25 cellular contexts compared by ENCODE assay signal in the genomic region with DNA sequence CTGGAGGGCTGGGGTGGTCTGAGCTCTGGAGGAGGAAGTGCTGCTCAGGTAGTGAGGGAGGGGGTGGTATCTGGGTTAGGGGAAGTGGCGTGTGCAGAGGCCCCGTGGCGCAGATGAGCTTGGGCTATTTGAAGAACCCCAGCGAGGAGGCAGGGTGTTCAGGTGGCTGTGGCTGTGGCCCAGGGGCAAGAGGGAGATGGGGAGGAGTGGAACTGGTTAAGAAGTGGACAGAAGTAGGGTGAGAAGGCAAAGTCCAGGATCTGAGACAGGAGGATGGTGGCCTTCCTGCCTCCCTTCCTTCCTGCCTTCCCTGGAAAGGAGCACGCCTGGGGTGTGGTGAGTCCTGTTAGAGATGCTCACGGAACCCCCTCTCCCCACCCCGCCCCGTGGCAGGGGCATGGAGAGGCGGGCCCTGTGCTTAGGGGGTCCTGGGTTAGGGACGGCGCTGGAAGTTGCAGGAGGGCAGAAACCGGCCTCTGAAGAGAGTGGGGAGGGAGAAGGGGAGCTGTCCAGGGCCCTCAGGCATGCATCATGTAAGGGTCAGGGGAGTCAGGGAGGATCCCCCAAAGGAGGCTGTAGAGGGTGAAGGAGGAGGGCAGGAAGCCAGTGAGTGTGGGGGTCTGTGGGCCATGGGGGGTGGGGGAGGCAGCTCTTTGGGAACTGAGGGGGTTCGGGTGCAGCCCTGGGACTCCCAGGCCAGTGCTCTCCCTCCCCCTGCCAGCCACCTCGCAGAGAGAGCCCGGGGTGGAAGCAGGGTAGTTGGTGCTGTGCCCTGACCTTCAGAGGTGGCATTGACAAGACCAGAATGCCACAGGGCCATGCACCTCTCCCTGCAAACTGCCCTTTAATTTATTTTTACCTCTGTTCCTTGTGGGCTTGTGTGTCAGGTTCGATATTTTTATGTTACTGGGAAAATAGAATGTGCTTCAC.
DNase-seq lines count a peak whose midpoint lies in the region; ATAC-seq and TF ChIP-seq lines count a peak whose summit lies in the region.
"Had no signal": no experiment of that assay in that cellular context is flagged by ENCODE, and none has a peak within 500 bp of the region (broad histone marks: within the 10 kb centered on the region; RNA-seq: fewer than 3 reads in every experiment).

No MANE protein-coding gene starts in this region.

- no peak overlapping the region for H2BK12ac ChIP-seq in neuronal stem cell (ENCODE audit: low read length)

- DNase-seq in CD14-positive monocyte (ENCODE audit: low spot score) (no peak), KBM-7 (peak; percentile 52), neuronal stem cell (ENCODE audit: low spot score) (no peak), Peyer's patch (no peak), substantia nigra (lab: John Stamatoyannopoulos, UW) (no peak), Calu3 (no peak)
- DNase-seq in effector memory CD8-positive, alpha-beta T cell, result no peak
- DNase-seq: activated CD4-positive, alpha-beta memory T cell treated with anti-CD3 and anti-CD28 coated beads, Interleukin-2, amount 10 ng/mL, durations not matched to agents 7 days and 5 days; activated effector memory CD4-positive, alpha-beta T cell treated with anti-CD3 and anti-CD28 coated beads, Interleukin-2, amount 50 U/mL, for 16 hours; activated T-cell treated with anti-CD3 and anti-CD28 coated beads for 4 hours; effector CD4-positive, alpha-beta T cell; erythroblast; MV-4-11; naive thymus-derived CD8-positive, alpha-beta T cell; NCI-H1694; NCI-H2171 treated with DMSO at 0.1 percent for 48 hours; NCI-H526; SW 1271; trophoblast cell had no signal

- no peaks in the 10 kb centered on the region for H3K27me3 ChIP-seq in neuronal stem cell (ENCODE audit: control insufficient read depth in 3 of 3, insufficient read depth in 3 of 3, low read depth in 1 of 3, low read length in 3 of 3)
- H3K27me3 ChIP-seq in Peyer's patch, result no peaks in the 10 kb centered on the region
- H3K27me3 ChIP-seq: body of pancreas, pancreas had no signal

- peak overlapping the region in 6 of 7 donors; percentile 28 to 86 (median 44) for H3K27ac Mint-ChIP-seq in CD14-positive monocyte
- peak overlapping the region; percentile 39 to 49 for H3K27ac Mint-ChIP-seq in effector memory CD8-positive, alpha-beta T cell
- H3K27ac Mint-ChIP-seq in Calu3 (ENCODE audit: unreplicated experiment), result no peak overlapping the region
- H3K27ac Mint-ChIP-seq: activated CD4-positive, alpha-beta memory T cell treated with anti-CD3 and anti-CD28 coated beads, Interleukin-2, amount 10 ng/mL, durations not matched to agents 7 days and 5 days; mesothelial cell of epicardium had no signal

- peaks cover 39 to 40% of the 10 kb centered on the region in 2 donors for H3K36me3 Mint-ChIP-seq in CD14-positive monocyte
- no peaks in the 10 kb centered on the region for H3K36me3 Mint-ChIP-seq in effector memory CD8-positive, alpha-beta T cell (ENCODE audit: insufficient read depth)
- no peaks in the 10 kb centered on the region for H3K36me3 Mint-ChIP-seq in Calu3 (ENCODE audit: insufficient read depth, unreplicated experiment)
- H3K36me3 Mint-ChIP-seq: mesothelial cell of epicardium had no signal

- in situ Hi-C loops in KBM-7 (cut with MboI; ENCODE audit: low pct_unique_long_range_greater_than_20kb, low sequenced_read_pairs), result no loop called here

- TF ChIP-seq POLR2A in Peyer's patch (IDR thresholded peaks at IDR 0.05), result no peak

- CTCF ChIA-PET in Calu3 (lab: Charles Lee), result no interaction called here

- peak overlapping the region; percentile 92 for H2BK15ac ChIP-seq in neuronal stem cell (ENCODE audit: low read length)

- H3K27ac ChIP-seq in neuronal stem cell (replicated peaks; ENCODE audit: low read length) (no peak overlapping the region), Peyer's patch (no peak overlapping the region), substantia nigra (ENCODE audit: low read depth, low read length, poor library complexity, severe bottlenecking) (no peak overlapping the region)
- H3K27ac ChIP-seq: body of pancreas, pancreas had no signal

- H2AK5ac ChIP-seq in neuronal stem cell (ENCODE audit: low read depth, low read length), result peak overlapping the region; percentile 79

- H3K36me3 ChIP-seq in neuronal stem cell (replicated peaks in 1 of 2; ENCODE audit: control insufficient read depth in 2 of 2, insufficient read depth in 2 of 2, low read length in 2 of 2) (no peaks in the 10 kb centered on the region), Peyer's patch (no peaks in the 10 kb centered on the region)
- H3K36me3 ChIP-seq: pancreas had no signal

- no peak overlapping the region for H3K4me2 ChIP-seq in neuronal stem cell (ENCODE audit: insufficient read depth, low read length, poor library complexity, severe bottlenecking)

- H3K9me3 ChIP-seq in neuronal stem cell (replicated peaks in 1 of 2; ENCODE audit: control insufficient read depth in 2 of 2, insufficient read depth in 1 of 2, low read depth in 1 of 2, low read length in 2 of 2) (no peaks in the 10 kb centered on the region), Peyer's patch (no peaks in the 10 kb centered on the region)
- H3K9me3 ChIP-seq: body of pancreas, pancreas had no signal

- no TSS peak for BruUV-seq in Calu3 (replicated peaks; lab: Mats Ljungman, UMichigan)

- peak overlapping the region; percentile 48 to 65 for H3K4me3 Mint-ChIP-seq in CD14-positive monocyte
- H3K4me3 Mint-ChIP-seq in effector memory CD8-positive, alpha-beta T cell, result no peak overlapping the region
- H3K4me3 Mint-ChIP-seq in Calu3 (ENCODE audit: low read depth, unreplicated experiment), result no peak overlapping the region
- H3K4me3 Mint-ChIP-seq: activated CD4-positive, alpha-beta memory T cell treated with anti-CD3 and anti-CD28 coated beads, Interleukin-2, amount 10 ng/mL, durations not matched to agents 7 days and 5 days; mesothelial cell of epicardium; naive thymus-derived CD8-positive, alpha-beta T cell had no signal

- intact Hi-C loops in CD14-positive monocyte (cut with micrococcal nuclease) (no loop called here), Calu3 (cut with micrococcal nuclease; ENCODE audit: unreplicated experiment) (no loop called here)

- H3K79me1 ChIP-seq in neuronal stem cell (ENCODE audit: low read depth, low read length), result peaks cover 2% of the 10 kb centered on the region

- H3K4me1 ChIP-seq in neuronal stem cell (ENCODE audit: control insufficient read depth in 2 of 2, insufficient read depth in 1 of 2, low read depth in 1 of 2, low read length in 2 of 2) (peaks cover 1 to 5% of the 10 kb centered on the region in 2 donors), Peyer's patch (no peaks in the 10 kb centered on the region)
- H3K4me1 ChIP-seq: body of pancreas, pancreas had no signal

- no peak for ATAC-seq in effector memory CD8-positive, alpha-beta T cell (replicated peaks)
- ATAC-seq in GM18870 (IDR thresholded peaks at IDR 0.05; ENCODE audit: unreplicated experiment), result no peak
- ATAC-seq: body of pancreas; GM12878; naive thymus-derived CD8-positive, alpha-beta T cell; pancreas; sciatic nerve had no signal

- H3K27me3 Mint-ChIP-seq in CD14-positive monocyte (ENCODE audit: low read depth in 3 of 3), result no peaks in the 10 kb centered on the region
- no peaks in the 10 kb centered on the region for H3K27me3 Mint-ChIP-seq in effector memory CD8-positive, alpha-beta T cell
- H3K27me3 Mint-ChIP-seq in Calu3 (ENCODE audit: unreplicated experiment), result no peaks in the 10 kb centered on the region
- H3K27me3 Mint-ChIP-seq: activated CD4-positive, alpha-beta memory T cell treated with anti-CD3 and anti-CD28 coated beads, Interleukin-2, amount 10 ng/mL, durations not matched to agents 7 days and 5 days; naive thymus-derived CD8-positive, alpha-beta T cell had no signal

- H3K18ac ChIP-seq in neuronal stem cell (ENCODE audit: low read length), result peak overlapping the region; percentile 17

- H3K14ac ChIP-seq in neuronal stem cell (ENCODE audit: low read length), result no peak overlapping the region

- TF ChIP-seq CTCF in CD14-positive monocyte (IDR thresholded peaks at IDR 0.05) (no peak), Peyer's patch (IDR thresholded peaks at IDR 0.05) (no peak), Calu3 (IDR thresholded peaks at IDR 0.05; ENCODE audit: unreplicated experiment) (no peak)

- no peak overlapping the region for H3K9ac ChIP-seq in neuronal stem cell (ENCODE audit: low read depth, low read length, poor library complexity)

- H2AFZ ChIP-seq in neuronal stem cell (ENCODE audit: low read length), result no peak overlapping the region

- H3K9me3 Mint-ChIP-seq in CD14-positive monocyte (peaks cover 1 to 10% (median 5%) of the 10 kb centered on the region in 7 donors), Calu3 (ENCODE audit: low read depth, unreplicated experiment) (peaks cover 3% of the 10 kb centered on the region)
- H3K9me3 Mint-ChIP-seq in effector memory CD8-positive, alpha-beta T cell, result no peaks in the 10 kb centered on the region
- H3K9me3 Mint-ChIP-seq: activated CD4-positive, alpha-beta memory T cell treated with anti-CD3 and anti-CD28 coated beads, Interleukin-2, amount 10 ng/mL, durations not matched to agents 7 days and 5 days; naive thymus-derived CD8-positive, alpha-beta T cell had no signal

- no peak overlapping the region for H3K4ac ChIP-seq in neuronal stem cell (ENCODE audit: low read length)

- H3K4me1 Mint-ChIP-seq in CD14-positive monocyte (peaks cover 6% of the 10 kb centered on the region), Calu3 (ENCODE audit: low read depth, unreplicated experiment) (no peaks in the 10 kb centered on the region)
- peaks cover 2 to 10% of the 10 kb centered on the region in 2 donors for H3K4me1 Mint-ChIP-seq in effector memory CD8-positive, alpha-beta T cell (ENCODE audit: low read depth in 2 of 2)
- H3K4me1 Mint-ChIP-seq: activated CD4-positive, alpha-beta memory T cell treated with anti-CD3 and anti-CD28 coated beads, Interleukin-2, amount 10 ng/mL, durations not matched to agents 7 days and 5 days had no signal

- no CpG with 5 or more reads among the region's 16 CpGs for WGBS in neuronal stem cell (ENCODE audit: extremely low coverage in 2 of 2, insufficient read length in 2 of 2, insufficient replicate concordance in 1 of 2), 2 donors

- no peak overlapping the region for H4K91ac ChIP-seq in neuronal stem cell (ENCODE audit: low read depth, low read length, poor library complexity)

- H3K23ac ChIP-seq in neuronal stem cell (ENCODE audit: low read depth, low read length, poor library complexity), result peak overlapping the region; percentile 17

- H4K8ac ChIP-seq in neuronal stem cell (ENCODE audit: low read depth, low read length), result no peak overlapping the region

- H2BK120ac ChIP-seq in neuronal stem cell (ENCODE audit: low read depth, low read length), result peak overlapping the region; percentile 41

- H3K4me3 ChIP-seq in neuronal stem cell (ENCODE audit: low read length in 2 of 2) (no peak overlapping the region), Peyer's patch (no peak overlapping the region)
- H3K4me3 ChIP-seq: body of pancreas, GM12878, pancreas had no signal

- peak overlapping the region; percentile 24 for H2BK5ac ChIP-seq in neuronal stem cell (ENCODE audit: low read length)

Comparison
In these comparisons a context has a peak if more than half of its experiments do, and no peak if none do; other contexts are left out.
1. H3K4me3 Mint-ChIP-seq: peak in CD14-positive monocyte (2 of 2); none in effector memory CD8-positive, alpha-beta T cell (0 of 2) and Calu3 (single experiment).